Comparison of ENCODE assay signal across 5 cellular contexts in genomic region chr19:17337675-17338439, GRCh38. TPM values are rescaled to one million over a fixed set of nuclear protein-coding genes. Genes with fewer than 3 reads are reported as not detected.
DNase-seq lines count a peak whose midpoint lies in the region; ATAC-seq and TF ChIP-seq lines count a peak whose summit lies in the region.

No MANE protein-coding gene starts in this region.

- TF ChIP-seq CTCF in WTC11 (IDR thresholded peaks at IDR 0.05) (no peak), upper lobe of right lung (IDR thresholded peaks at IDR 0.05) (no peak)

- peaks cover 42% of the 10 kb centered on the region for H3K4me1 Mint-ChIP-seq in WTC11

- H3K4me3 Mint-ChIP-seq in WTC11: peak overlapping the region; percentile 99

- intact Hi-C loops in upper lobe of right lung (cut with DNase I): no loop called here

- H3K36me3 ChIP-seq in upper lobe of right lung: no peaks in the 10 kb centered on the region

- H3K4me1 ChIP-seq in upper lobe of right lung: peaks cover 30% of the 10 kb centered on the region

- no peaks in the 10 kb centered on the region for H3K9me3 ChIP-seq in iPS-18c (ENCODE audit: control insufficient read depth, insufficient read depth, low read length)
- H3K9me3 ChIP-seq in upper lobe of right lung: no peaks in the 10 kb centered on the region

- no peaks in the 10 kb centered on the region for H3K27me3 ChIP-seq in upper lobe of right lung

- H3K4me3 ChIP-seq in iPS-18c (ENCODE audit: insufficient read depth, low read depth, low read length) (peak overlapping the region; percentile 52), upper lobe of right lung (peak overlapping the region; percentile 95)

- H3K27ac ChIP-seq in upper lobe of right lung: peak overlapping the region; percentile 94

- CTCF ChIA-PET in WTC11 (lab: Charles Lee): interaction anchor here (0.5 to 3.0 kb wide), 4 partner anchors 10 to 169 kb away, joined by 3 to 11 read pairs (median 6); no protein-coding TSS in a partner anchor

- peak overlapping the region; percentile 70; the same call in 1 of the 2 replicates for H3K27ac Mint-ChIP-seq in WTC11

- DNase-seq in WTC11 (ENCODE audit: low spot score): peak; percentile 48
- no peak for DNase-seq in upper lobe of right lung

- ATAC-seq in HG02642 (IDR thresholded peaks at IDR 0.05; ENCODE audit: poor library complexity, unreplicated experiment) (peak; percentile 2), WTC11 (no peak), upper lobe of right lung (no peak), HG03108 (IDR thresholded peaks at IDR 0.05; ENCODE audit: unreplicated experiment) (no peak)

- peaks cover 1% of the 10 kb centered on the region for H3K9me3 Mint-ChIP-seq in WTC11

- POLR2A ChIA-PET in WTC11 (lab: Charles Lee): interaction anchor here (0.6 to 1.0 kb wide), 2 partner anchors 32 to 1450 kb away, joined by 3 to 10 read pairs; partner anchors contain the start of gene MRPL34

- H3K27me3 Mint-ChIP-seq in WTC11 (ENCODE audit: low read depth): peaks cover under 1% of the 10 kb centered on the region; the same call in 1 of the 2 replicates

- H3K36me3 Mint-ChIP-seq in WTC11: peaks cover 7% of the 10 kb centered on the region

TF ChIP-seq in WTC11, 78 proteins besides CTCF, POLR2A, EP300 and RAD21 (continues in another document):
- TF ChIP-seq TP53 (CRISPR knock-in tag; IDR thresholded peaks at IDR 0.05): no peak
- TF ChIP-seq NR2C2 (CRISPR knock-in tag; IDR thresholded peaks at IDR 0.05): no peak
- no peak for TF ChIP-seq AR (CRISPR knock-in tag; IDR thresholded peaks at IDR 0.05)
- TF ChIP-seq USF1 (CRISPR knock-in tag; IDR thresholded peaks at IDR 0.05): no peak; the same call in 1 of the 2 replicates
- no peak for TF ChIP-seq ZNF532 (CRISPR knock-in tag; IDR thresholded peaks at IDR 0.05; ENCODE audit: borderline replicate concordance)
- TF ChIP-seq SMAD3 (CRISPR knock-in tag; IDR thresholded peaks at IDR 0.05; ENCODE audit: borderline replicate concordance): no peak
- TF ChIP-seq ZNF416 (CRISPR knock-in tag; IDR thresholded peaks at IDR 0.05): no peak
- TF ChIP-seq, protein P1, sequence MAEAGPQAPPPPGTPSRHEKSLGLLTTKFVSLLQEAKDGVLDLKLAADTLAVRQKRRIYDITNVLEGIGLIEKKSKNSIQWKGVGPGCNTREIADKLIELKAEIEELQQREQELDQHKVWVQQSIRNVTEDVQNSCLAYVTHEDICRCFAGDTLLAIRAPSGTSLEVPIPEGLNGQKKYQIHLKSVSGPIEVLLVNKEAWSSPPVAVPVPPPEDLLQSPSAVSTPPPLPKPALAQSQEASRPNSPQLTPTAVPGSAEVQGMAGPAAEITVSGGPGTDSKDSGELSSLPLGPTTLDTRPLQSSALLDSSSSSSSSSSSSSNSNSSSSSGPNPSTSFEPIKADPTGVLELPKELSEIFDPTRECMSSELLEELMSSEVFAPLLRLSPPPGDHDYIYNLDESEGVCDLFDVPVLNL (CRISPR knock-in tag; IDR thresholded peaks at IDR 0.05; ENCODE audit: borderline replicate concordance, low read depth): no peak
- no peak for TF ChIP-seq ZMAT4 (CRISPR knock-in tag; IDR thresholded peaks at IDR 0.05)
- 0 out of 2 replicates have a peak, but pooled peaks have one; percentile 4 for TF ChIP-seq RELA (CRISPR knock-in tag; IDR thresholded peaks at IDR 0.05; ENCODE audit: borderline replicate concordance)
- TF ChIP-seq, protein P2, sequence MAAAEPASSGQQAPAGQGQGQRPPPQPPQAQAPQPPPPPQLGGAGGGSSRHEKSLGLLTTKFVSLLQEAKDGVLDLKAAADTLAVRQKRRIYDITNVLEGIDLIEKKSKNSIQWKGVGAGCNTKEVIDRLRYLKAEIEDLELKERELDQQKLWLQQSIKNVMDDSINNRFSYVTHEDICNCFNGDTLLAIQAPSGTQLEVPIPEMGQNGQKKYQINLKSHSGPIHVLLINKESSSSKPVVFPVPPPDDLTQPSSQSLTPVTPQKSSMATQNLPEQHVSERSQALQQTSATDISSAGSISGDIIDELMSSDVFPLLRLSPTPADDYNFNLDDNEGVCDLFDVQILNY (CRISPR knock-in tag; IDR thresholded peaks at IDR 0.05): no peak
- TF ChIP-seq ZNF263 (CRISPR knock-in tag; IDR thresholded peaks at IDR 0.05; ENCODE audit: low read depth): no peak
- no peak for TF ChIP-seq CREB1 (CRISPR knock-in tag; IDR thresholded peaks at IDR 0.05)
- no peak; the same call in 1 of the 2 replicates for TF ChIP-seq USF2 (CRISPR knock-in tag; IDR thresholded peaks at IDR 0.05)
- TF ChIP-seq JAZF1 (CRISPR knock-in tag; IDR thresholded peaks at IDR 0.05): no peak

RNA-seq across cellular contexts. Expression of gene GTPBP3, which starts 0.5 kb away (rescaled TPM):
- total RNA-seq in WTC11 (2021) (79.1 to 93.0 TPM (median 80.8 TPM) in 3 replicates), upper lobe of right lung (17.7 TPM)

RNA-seq across cellular contexts. Expression of gene ANO8, which starts 3.2 kb away (rescaled TPM):
- total RNA-seq in WTC11 (2021) (30.5 to 35.4 TPM (median 32.6 TPM) in 3 replicates), upper lobe of right lung (14.6 TPM)

RNA-seq across cellular contexts. Expression of gene DDA1, which starts 28.5 kb away (rescaled TPM):
- 36.2 to 42.8 TPM (median 37.0 TPM) in 3 replicates for total RNA-seq in WTC11 (2021)
- total RNA-seq in upper lobe of right lung: 30.4 TPM

RNA-seq across cellular contexts. Expression of gene MRPL34, which starts 32.2 kb away (rescaled TPM):
- total RNA-seq in WTC11 (2021) (117 to 130 TPM (median 122 TPM) in 3 replicates), upper lobe of right lung (84.9 TPM)

RNA-seq across cellular contexts. Expression of gene ABHD8, which starts 34.6 kb away (rescaled TPM):
- total RNA-seq in WTC11 (2021): 13.2 to 18.1 TPM (median 17.6 TPM) in 3 replicates
- 17.1 TPM for total RNA-seq in upper lobe of right lung
